ENCODE assay signal across 20 cellular contexts in the genomic region with DNA sequence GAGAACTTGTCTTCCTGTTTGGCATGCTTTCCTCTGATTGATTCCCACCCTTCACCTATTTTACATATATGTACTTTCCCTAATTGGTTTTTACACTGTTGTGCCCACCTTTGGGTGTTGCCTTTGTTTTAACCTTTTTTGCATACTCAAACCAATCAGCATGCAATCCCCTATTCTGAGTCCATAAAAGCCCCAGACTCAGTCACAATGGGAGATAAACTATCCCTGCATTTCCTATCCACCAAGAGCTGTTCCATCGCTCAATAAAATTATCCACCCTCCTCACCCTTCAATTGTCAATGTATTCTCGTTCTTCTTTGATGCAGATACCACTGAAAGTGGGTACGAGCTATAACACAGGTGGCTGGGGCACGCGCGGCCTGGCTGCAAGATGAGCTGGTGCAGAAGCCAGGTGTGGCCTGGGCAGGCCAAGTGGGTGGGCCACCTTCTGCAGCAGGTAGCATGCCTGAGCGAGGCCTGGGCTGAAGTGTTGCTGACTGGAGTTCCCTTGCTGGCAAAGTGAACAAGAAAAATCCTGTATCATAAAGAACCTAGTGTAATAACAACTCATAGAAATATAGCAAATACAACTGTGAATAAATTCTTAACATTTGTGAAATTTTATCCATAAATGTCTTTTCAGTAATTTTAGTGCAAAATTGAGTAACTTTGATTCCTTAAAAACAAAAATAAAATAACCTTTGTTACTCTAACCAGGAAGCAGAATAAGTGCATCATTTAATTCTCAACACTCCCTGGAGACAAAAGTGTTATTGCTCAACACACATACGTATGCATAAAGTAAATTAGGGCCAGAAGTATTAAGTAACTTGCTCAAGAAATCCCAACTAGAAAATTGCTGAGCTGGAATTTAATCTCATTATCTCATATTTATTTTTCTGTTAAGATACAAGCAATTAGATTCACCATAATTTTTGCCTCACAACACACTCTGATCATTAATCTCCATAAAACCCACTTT.
"Had no signal": no experiment of that assay in that cellular context is flagged by ENCODE, and none has a peak within 500 bp of the region (broad histone marks: within the 10 kb centered on the region; RNA-seq: fewer than 3 reads in every experiment).

No MANE protein-coding gene starts in this region.

- H3K4me1 ChIP-seq: body of pancreas, thyroid gland had no signal

- DNase-seq: activated CD4-positive, alpha-beta memory T cell treated with anti-CD3 and anti-CD28 coated beads for 36 hours; activated CD4-positive, alpha-beta T cell treated with anti-CD3 and anti-CD28 coated beads for 4 hours; activated CD4-positive, CD25-positive, alpha-beta regulatory T cell; activated naive CD4-positive, alpha-beta T cell treated with Interleukin-2 at 50 U/mL for 16 hours; activated T-cell treated with anti-CD3 and anti-CD28 coated beads, Interleukin-2, amount 50 U/mL, for 48 hours; anterior cingulate cortex; body of pancreas; cortex of kidney; hippocampal formation; islet precursor cell; left cardiac atrium; nephron progenitor cell; occipital lobe; stimulated activated CD4-positive, alpha-beta T cell treated with anti-CD3 and anti-CD28 coated beads, Interleukin-4, amount 100 ng/mL, for 4 hours; stimulated activated naive CD8-positive, alpha-beta T cell treated with anti-CD3 and anti-CD28 coated beads, Interleukin-15, Interleukin-2, amounts not matched to agents 100 U/mL and 50 U/mL, for 24 hours; SW 1271; T-helper 17 cell; thyroid gland had no signal

- H3K27ac ChIP-seq: body of pancreas, cardiac muscle cell, thyroid gland had no signal

- H3K9me3 ChIP-seq: body of pancreas, mucosa of descending colon, thyroid gland had no signal

- H3K4me3 ChIP-seq: body of pancreas, cardiac muscle cell, mucosa of descending colon, thyroid gland had no signal

- H3K36me3 ChIP-seq: cardiac muscle cell, thyroid gland had no signal

- H3K27me3 ChIP-seq: body of pancreas, cardiac muscle cell, thyroid gland had no signal

- ATAC-seq: body of pancreas; left cardiac atrium; mucosa of descending colon; stimulated activated naive CD8-positive, alpha-beta T cell treated with anti-CD3 and anti-CD28 coated beads, Interleukin-15, Interleukin-2, amounts not matched to agents 100 U/mL and 50 U/mL, for 24 hours; T-helper 17 cell had no signal
